In the genomic region with DNA sequence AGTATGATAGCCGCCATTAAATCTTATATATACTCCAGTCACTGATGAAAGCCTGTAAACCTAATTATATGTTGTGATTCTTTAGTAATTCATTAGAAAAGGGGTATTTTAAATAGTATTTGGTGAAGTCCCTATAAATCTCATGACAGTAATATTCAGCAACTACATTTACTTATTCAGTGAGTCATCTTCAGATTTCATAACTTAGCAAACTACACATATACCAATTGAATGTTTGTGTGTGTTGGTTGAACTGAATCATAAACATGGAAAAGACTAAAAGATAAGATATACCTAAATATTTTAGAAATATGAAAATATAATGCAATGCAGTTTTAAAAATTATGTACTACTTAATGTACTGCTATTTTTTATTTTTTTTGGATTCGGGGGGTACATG, we compare ENCODE assay signal across 1 cellular context.
TF ChIP-seq lines count a peak whose summit lies in the region.

No MANE protein-coding gene starts in this region.

TF ChIP-seq in IMR-90, 13 proteins besides CTCF, POLR2A, EP300 and RAD21 (continued from another document):
- TF ChIP-seq, protein P1, sequence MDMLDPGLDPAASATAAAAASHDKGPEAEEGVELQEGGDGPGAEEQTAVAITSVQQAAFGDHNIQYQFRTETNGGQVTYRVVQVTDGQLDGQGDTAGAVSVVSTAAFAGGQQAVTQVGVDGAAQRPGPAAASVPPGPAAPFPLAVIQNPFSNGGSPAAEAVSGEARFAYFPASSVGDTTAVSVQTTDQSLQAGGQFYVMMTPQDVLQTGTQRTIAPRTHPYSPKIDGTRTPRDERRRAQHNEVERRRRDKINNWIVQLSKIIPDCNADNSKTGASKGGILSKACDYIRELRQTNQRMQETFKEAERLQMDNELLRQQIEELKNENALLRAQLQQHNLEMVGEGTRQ (IDR thresholded peaks at IDR 0.05; ENCODE audit: low read depth, low read length), result no peak
- no peak for TF ChIP-seq BHLHE40 (IDR thresholded peaks at IDR 0.05; ENCODE audit: low read depth, low read length)
- TF ChIP-seq MAZ (IDR thresholded peaks at IDR 0.05; ENCODE audit: borderline replicate concordance, low read depth, low read length), result no peak
TF ChIP-seq in IMR-90: peak in this region for 0.
